In the genomic region with DNA sequence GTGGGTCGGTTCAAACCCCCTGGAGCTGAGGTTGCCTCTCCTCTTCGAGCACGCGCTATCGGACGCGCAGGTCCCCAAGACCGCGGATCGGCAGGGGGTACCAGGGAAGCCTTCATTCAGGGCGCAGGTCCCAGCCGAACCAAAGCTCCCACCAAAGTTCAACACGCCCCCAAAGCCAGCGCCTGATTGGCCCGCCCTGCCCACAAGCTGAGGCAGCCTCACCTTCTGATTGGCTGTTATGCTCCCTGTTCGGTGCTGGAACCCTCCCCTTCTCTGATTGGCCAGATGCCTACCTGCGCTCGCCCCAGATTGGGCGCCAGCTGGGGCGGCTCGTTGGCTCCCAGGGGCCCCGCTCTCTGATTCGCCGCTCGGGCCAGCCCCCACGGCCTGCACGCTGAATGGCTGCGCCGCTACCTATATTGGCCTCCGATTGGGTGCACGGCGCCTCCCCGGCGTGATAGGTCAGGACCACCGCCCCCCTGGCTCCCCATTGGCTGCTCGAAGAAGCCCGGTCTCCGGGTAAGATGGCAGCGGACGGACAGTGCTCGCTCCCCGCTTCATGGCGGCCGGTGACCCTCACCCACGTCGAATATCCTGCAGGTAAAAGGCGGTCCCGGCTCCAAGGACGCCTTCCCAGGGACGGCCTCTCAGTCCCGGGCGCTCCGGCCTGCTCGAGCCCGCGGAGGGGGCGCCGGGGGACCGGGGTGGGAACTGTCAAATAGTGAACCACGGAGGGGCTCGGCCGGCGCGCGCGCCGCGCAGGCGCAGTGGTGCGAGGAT, we compare ENCODE assay signal across 8 cellular contexts. TPM values are rescaled to one million over a fixed set of nuclear protein-coding genes. Genes with fewer than 3 reads are reported as not detected.
DNase-seq lines count a peak whose midpoint lies in the region; ATAC-seq and TF ChIP-seq lines count a peak whose summit lies in the region.

A gene with protein sequence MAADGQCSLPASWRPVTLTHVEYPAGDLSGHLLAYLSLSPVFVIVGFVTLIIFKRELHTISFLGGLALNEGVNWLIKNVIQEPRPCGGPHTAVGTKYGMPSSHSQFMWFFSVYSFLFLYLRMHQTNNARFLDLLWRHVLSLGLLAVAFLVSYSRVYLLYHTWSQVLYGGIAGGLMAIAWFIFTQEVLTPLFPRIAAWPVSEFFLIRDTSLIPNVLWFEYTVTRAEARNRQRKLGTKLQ (plus strand): TSS at position 504 of the 780 bp plus-strand sequence. CDS start 21 bp downstream, at position 525.

- peak within 1 kb of the TSS; percentile 85 for H3K4me3 Mint-ChIP-seq in central memory CD8-positive, alpha-beta T cell

- peaks cover 6% of the 10 kb centered on the region for H3K4me1 Mint-ChIP-seq in central memory CD8-positive, alpha-beta T cell

- peak within 1 kb of the TSS; percentile 88 for H3K27ac Mint-ChIP-seq in central memory CD8-positive, alpha-beta T cell (ENCODE audit: low read depth)

- peaks cover 19% of the 10 kb centered on the region for H3K36me3 Mint-ChIP-seq in central memory CD8-positive, alpha-beta T cell (ENCODE audit: insufficient read depth)

- peak in 2 of 11 experiments; percentile 7 to 55 for TF ChIP-seq CTCF in spleen (IDR thresholded peaks at IDR 0.05 in 8 of 11, conservative IDR thresholded peaks at IDR 0.05 in 3 of 11)

- H3K27me3 Mint-ChIP-seq in central memory CD8-positive, alpha-beta T cell = no peaks in the 10 kb centered on the region

- no peaks in the 10 kb centered on the region for H3K9me3 ChIP-seq in spleen

- WGBS in spleen, 5 donors = 0 to 1% (median 1%) methylated on average over 47 to 70 of the region's 70 CpGs

- H3K9me3 Mint-ChIP-seq in central memory CD8-positive, alpha-beta T cell = no peaks in the 10 kb centered on the region

- H3K27ac ChIP-seq in spleen = peak within 1 kb of the TSS; percentile 75 to 95 (median 90)

- H3K27me3 ChIP-seq in spleen (replicated peaks in 1 of 7) = no peaks in the 10 kb centered on the region

- peaks cover 0 to 22% (median 12%) of the 10 kb centered on the region in 6 donors for H3K36me3 ChIP-seq in spleen

- intact Hi-C loops in spleen (cut with DNase I; ENCODE audit: low total_unique reads) = no loop called here

- peak; percentile 100 for DNase-seq in AG08396 (ENCODE audit: low spot score)
- peak; percentile 97 for DNase-seq in NCI-H345 treated with DMSO at 0.1 percent for 48 hours (lab: John Stamatoyannopoulos, UW; ENCODE audit: unreplicated experiment)
- peak; percentile 96 to 98 (median 97) for DNase-seq in activated CD4-positive, CD25-positive, alpha-beta regulatory T cell (lab: John Stamatoyannopoulos, UW)
- peak; percentile 95 to 99 for DNase-seq in central memory CD8-positive, alpha-beta T cell (ENCODE audit: low spot score in 2 of 2)
- DNase-seq in inferior parietal cortex (ENCODE audit: extremely low spot score) = peak; percentile 98
- DNase-seq in spleen = peak; percentile 97

- peaks cover 16 to 45% (median 26%) of the 10 kb centered on the region in 6 donors for H3K4me1 ChIP-seq in spleen

- no peak for TF ChIP-seq POLR2A in spleen (IDR thresholded peaks at IDR 0.05)

- peak within 1 kb of the TSS; percentile 72 to 100 (median 91) for H3K4me3 ChIP-seq in spleen

- ATAC-seq in GM19023 (IDR thresholded peaks at IDR 0.05; ENCODE audit: unreplicated experiment) (peak; percentile 95), HG03280 (IDR thresholded peaks at IDR 0.05; ENCODE audit: unreplicated experiment) (peak; percentile 95)
- ATAC-seq in central memory CD8-positive, alpha-beta T cell (replicated peaks; ENCODE audit: extremely low read depth, poor library complexity, severe bottlenecking) = peak; percentile 97

RNA-seq across cellular contexts. Expression of the gene that starts here (rescaled TPM):
- total RNA-seq in spleen = 10 to 100 TPM in 2 of 7 donors, 1 to 10 TPM in 5; 6.0 to 10.1 (median 9.0) TPM
- 1 to 10 TPM; 4.8 to 8.0 (median 5.1) TPM for polyA plus RNA-seq in spleen

Comparison
In these comparisons a context has a peak if more than half of its experiments do, and no peak if none do; other contexts are left out.
1. Peak in every context shown above with its lines: DNase-seq, ATAC-seq, H3K4me3 ChIP-seq and H3K27ac ChIP-seq.